Comparison of ENCODE assay signal across 12 cellular contexts in genomic region chr1:241460098-241460873, GRCh38.
"Had no signal": no experiment of that assay in that cellular context is flagged by ENCODE, and none has a peak within 500 bp of the region (broad histone marks: within the 10 kb centered on the region; RNA-seq: fewer than 3 reads in every experiment).

No MANE protein-coding gene starts in this region.

- H3K36me3 ChIP-seq: ascending aorta, gastroesophageal sphincter, transverse colon had no signal

- H3K4me3 ChIP-seq: ascending aorta, gastroesophageal sphincter, transverse colon had no signal

- H3K9me3 ChIP-seq: ascending aorta, gastroesophageal sphincter, transverse colon had no signal

- DNase-seq: activated CD8-positive, alpha-beta memory T cell treated with anti-CD3 and anti-CD28 coated beads, Interleukin-2, amount 50 U/mL, for 48 hours; activated CD8-positive, alpha-beta T cell treated with anti-CD3 and anti-CD28 coated beads for 36 hours; activated naive CD4-positive, alpha-beta T cell; effector CD4-positive, alpha-beta T cell; kidney; stimulated activated CD4-positive, alpha-beta T cell treated with anti-CD3 and anti-CD28 coated beads, Interleukin-2, amount 100 ng/mL, for 24 hours; stimulated activated naive B cell treated with anti-CD40 and anti-IgM and Interleukin-4, amounts not matched to agents 10 μg/mL and 1 μg/mL and 100 μg/mL, for 72 hours; transverse colon had no signal

- H3K4me1 ChIP-seq: ascending aorta, gastroesophageal sphincter, transverse colon had no signal

- H3K27me3 ChIP-seq: ascending aorta, gastroesophageal sphincter, transverse colon had no signal

- H3K27ac ChIP-seq: ascending aorta, gastroesophageal sphincter, transverse colon, VCaP had no signal

- ATAC-seq: activated CD8-positive, alpha-beta T cell treated with anti-CD3 and anti-CD28 coated beads for 36 hours; gastroesophageal sphincter; sciatic nerve; stimulated activated naive B cell treated with anti-CD40 and anti-IgM and Interleukin-4, amounts not matched to agents 10 μg/mL and 1 μg/mL and 100 μg/mL, for 72 hours had no signal
